Comparison of ENCODE assay signal across 25 cellular contexts in the genomic region with DNA sequence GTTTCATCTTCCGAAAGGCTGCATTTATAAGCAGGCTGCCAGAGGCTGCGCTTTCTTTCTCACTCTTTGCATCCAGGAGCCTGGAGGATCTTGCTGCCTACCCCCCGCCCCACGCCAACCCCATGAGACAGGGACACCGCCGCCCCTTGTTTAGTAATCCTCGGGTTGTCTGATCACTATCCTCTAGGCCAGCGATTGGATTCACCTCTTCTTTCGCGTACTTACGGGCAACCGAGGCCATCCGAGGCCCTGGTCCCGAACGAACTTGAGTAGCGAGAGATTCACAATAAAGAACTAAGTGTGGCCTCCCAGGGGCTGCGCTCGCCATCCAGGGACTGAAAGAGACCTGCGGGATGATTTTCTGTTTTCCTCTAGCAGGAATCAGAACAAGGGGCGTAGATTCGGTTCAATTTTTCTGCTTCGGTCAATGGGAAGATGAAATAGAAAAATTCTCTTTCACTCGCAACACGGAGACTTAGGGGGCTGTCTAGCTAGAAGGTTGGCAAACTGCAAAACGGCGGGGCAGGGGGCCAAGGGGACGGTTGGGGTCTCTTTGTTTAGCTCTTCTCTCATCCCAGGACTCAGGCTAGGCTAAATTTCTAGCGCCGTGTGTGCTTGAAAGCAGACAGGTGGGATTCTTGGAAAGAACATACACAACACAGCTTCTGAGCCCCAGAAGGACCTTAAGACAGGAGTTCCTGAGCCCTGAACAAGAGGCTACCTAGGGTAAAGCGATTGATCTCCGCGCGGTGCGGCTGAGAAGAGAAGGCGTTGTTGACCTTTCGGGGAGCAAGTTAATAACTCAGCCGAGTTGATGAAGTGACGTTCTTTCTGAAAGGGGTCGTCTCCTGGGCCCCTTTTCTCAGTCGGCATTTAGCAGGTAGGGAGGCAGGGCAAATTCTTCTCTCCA. TPM values are rescaled to one million over a fixed set of nuclear protein-coding genes. Genes with fewer than 3 reads are reported as not detected.
DNase-seq lines count a peak whose midpoint lies in the region; ATAC-seq and TF ChIP-seq lines count a peak whose summit lies in the region.
"Had no signal": no experiment of that assay in that cellular context is flagged by ENCODE, and none has a peak within 500 bp of the region (broad histone marks: within the 10 kb centered on the region; RNA-seq: fewer than 3 reads in every experiment).

No MANE protein-coding gene starts in this region.

- H3K4me3 ChIP-seq in mesenchymal stem cell (ENCODE audit: insufficient read depth in 1 of 2, low read depth in 1 of 2, low read length in 2 of 2): no peak overlapping the region
- H3K4me3 ChIP-seq: BLaER1 had no signal

- H3K14ac ChIP-seq in mesenchymal stem cell (ENCODE audit: low read length in 2 of 2): no peak overlapping the region

- peak overlapping the region; percentile 13 to 44 for H3K4ac ChIP-seq in mesenchymal stem cell (ENCODE audit: low read depth in 1 of 2, low read length in 2 of 2)

- no peak overlapping the region for H2AK5ac ChIP-seq in mesenchymal stem cell (ENCODE audit: low read length, severe bottlenecking)

- POLR2A ChIA-PET in WTC11 (lab: Charles Lee): interaction anchor here (1.0 kb wide), 1 partner anchor 411 kb away, joined by 3 read pairs; no protein-coding TSS in a partner anchor

- no peaks in the 10 kb centered on the region for H3K79me1 ChIP-seq in mesenchymal stem cell (replicated peaks; ENCODE audit: low read length, poor library complexity, severe bottlenecking)

- no peak overlapping the region for H3K9ac ChIP-seq in mesenchymal stem cell (ENCODE audit: low read length)
- H3K9ac ChIP-seq: BLaER1 had no signal

- H2AFZ ChIP-seq in mesenchymal stem cell (ENCODE audit: low read depth, low read length): no peak overlapping the region

- peaks cover 55 to 61% of the 10 kb centered on the region in 2 experiments for H3K27me3 ChIP-seq in mesenchymal stem cell (ENCODE audit: control insufficient read depth in 1 of 2, insufficient read depth in 1 of 2, low read length in 2 of 2)

- no peak overlapping the region for H2BK120ac ChIP-seq in mesenchymal stem cell (ENCODE audit: low read depth, low read length)

- 23% methylated on average over 39 of the region's 40 CpGs for WGBS in mesenchymal stem cell

- peak overlapping the region in 1 of 2 experiments; percentile 5 for H3K18ac ChIP-seq in mesenchymal stem cell (ENCODE audit: low read depth in 1 of 2, low read length in 2 of 2)

- no peak overlapping the region for H4K91ac ChIP-seq in mesenchymal stem cell (ENCODE audit: low read length)

- no peak overlapping the region for H3K27ac ChIP-seq in mesenchymal stem cell (ENCODE audit: low read length, poor library complexity, severe bottlenecking)
- H3K27ac ChIP-seq: 22Rv1, BLaER1, pancreas, thyroid gland, VCaP had no signal

- H2BK12ac ChIP-seq in mesenchymal stem cell (ENCODE audit: low read length in 2 of 2): no peak overlapping the region

- no peak overlapping the region for H3K23ac ChIP-seq in mesenchymal stem cell (ENCODE audit: low read length in 2 of 2)

- H3K27ac Mint-ChIP-seq in WTC11 (no peak overlapping the region), natural killer cell (no peak overlapping the region)
- H3K27ac Mint-ChIP-seq in stimulated activated naive B cell treated with anti-CD40 and anti-IgM and Interleukin-4, amounts not matched to agents 10 μg/mL and 1 μg/mL and 100 μg/mL, for 72 hours: peak overlapping the region; percentile 5
- H3K27ac Mint-ChIP-seq: activated CD8-positive, alpha-beta T cell treated with anti-CD3 and anti-CD28 coated beads, Interleukin-2, amount 10 ng/mL, durations not matched to agents 7 days and 5 days had no signal

- H3K4me1 Mint-ChIP-seq in WTC11: peaks cover 67% of the 10 kb centered on the region
- H3K4me1 Mint-ChIP-seq in stimulated activated naive B cell treated with anti-CD40 and anti-IgM and Interleukin-4, amounts not matched to agents 10 μg/mL and 1 μg/mL and 100 μg/mL, for 72 hours: peaks cover 6 to 7% of the 10 kb centered on the region in 2 donors
- H3K4me1 Mint-ChIP-seq in natural killer cell: peaks cover 0 to 5% of the 10 kb centered on the region in 2 donors

- intact Hi-C loops in natural killer cell (cut with micrococcal nuclease): no loop called here

- no peaks in the 10 kb centered on the region for H3K9me3 ChIP-seq in mesenchymal stem cell (ENCODE audit: control insufficient read depth, low read length)
- H3K9me3 ChIP-seq: pancreas, thyroid gland had no signal

- TF ChIP-seq CTCF in WTC11 (IDR thresholded peaks at IDR 0.05): no peak
- no peak for TF ChIP-seq CTCF in natural killer cell (IDR thresholded peaks at IDR 0.05)

- no peak overlapping the region for H4K8ac ChIP-seq in mesenchymal stem cell (ENCODE audit: low read length)

- no peak overlapping the region for H2BK5ac ChIP-seq in mesenchymal stem cell (ENCODE audit: low read depth, low read length, poor library complexity, severe bottlenecking)

- no peaks in the 10 kb centered on the region for H3K36me3 ChIP-seq in mesenchymal stem cell (ENCODE audit: control insufficient read depth in 1 of 2, insufficient read depth in 2 of 2, low read depth in 1 of 2, low read length in 2 of 2)
- H3K36me3 ChIP-seq: BLaER1, pancreas, thyroid gland had no signal

- no peak overlapping the region for H3K4me2 ChIP-seq in mesenchymal stem cell (ENCODE audit: low read length, poor library complexity, severe bottlenecking)

- H2BK15ac ChIP-seq in mesenchymal stem cell (ENCODE audit: low read depth, poor library complexity, severe bottlenecking): peak overlapping the region; percentile 44

- ATAC-seq in WTC11 (peak; percentile 40), natural killer cell (no peak)
- ATAC-seq in stimulated activated naive B cell treated with anti-CD40 and anti-IgM and Interleukin-4, amounts not matched to agents 10 μg/mL and 1 μg/mL and 100 μg/mL, for 72 hours (replicated peaks): no peak
- ATAC-seq: activated CD8-positive, alpha-beta T cell treated with anti-CD3 and anti-CD28 coated beads, Interleukin-2, amount 10 ng/mL, durations not matched to agents 7 days and 5 days; left cardiac atrium had no signal

- no peaks in the 10 kb centered on the region for H3K9me3 Mint-ChIP-seq in WTC11
- peaks cover 2 to 4% of the 10 kb centered on the region in 2 donors for H3K9me3 Mint-ChIP-seq in stimulated activated naive B cell treated with anti-CD40 and anti-IgM and Interleukin-4, amounts not matched to agents 10 μg/mL and 1 μg/mL and 100 μg/mL, for 72 hours
- H3K9me3 Mint-ChIP-seq in natural killer cell: peaks cover 2 to 12% of the 10 kb centered on the region in 2 donors

- peak overlapping the region; percentile 79 for H3K4me3 Mint-ChIP-seq in WTC11
- no peak overlapping the region for H3K4me3 Mint-ChIP-seq in stimulated activated naive B cell treated with anti-CD40 and anti-IgM and Interleukin-4, amounts not matched to agents 10 μg/mL and 1 μg/mL and 100 μg/mL, for 72 hours
- no peak overlapping the region for H3K4me3 Mint-ChIP-seq in natural killer cell
- H3K4me3 Mint-ChIP-seq: activated CD8-positive, alpha-beta T cell treated with anti-CD3 and anti-CD28 coated beads, Interleukin-2, amount 10 ng/mL, durations not matched to agents 7 days and 5 days had no signal

- peak; percentile 56 for DNase-seq in NCI-H1105 treated with DMSO at 0.1 percent for 48 hours (lab: John Stamatoyannopoulos, UW)
- no peak for DNase-seq in NCI-H1105 (lab: John Stamatoyannopoulos, UW)
- peak; percentile 26 for DNase-seq in WTC11 (ENCODE audit: low spot score)
- DNase-seq in mesenchymal stem cell: no peak
- DNase-seq in stimulated activated naive B cell treated with anti-CD40 and anti-IgM and Interleukin-4, amounts not matched to agents 10 μg/mL and 1 μg/mL and 100 μg/mL, for 72 hours: no peak
- DNase-seq in NAMALWA (ENCODE audit: low spot score): no peak
- no peak for DNase-seq in GDM1 (lab: John Stamatoyannopoulos, UW)
- no peak for DNase-seq in natural killer cell
- DNase-seq: activated CD8-positive, alpha-beta T cell treated with anti-CD3 and anti-CD28 coated beads, Interleukin-2, amount 10 ng/mL, durations not matched to agents 7 days and 5 days; central memory CD4-positive, alpha-beta T cell; DMS 273 treated with DMSO at 0.1 percent for 48 hours; effector CD8-positive, alpha-beta T cell; GOT3; KBM-7; left cardiac atrium; MV-4-11; NK-92 treated with Interleukin-12 subunit alpha and Interleukin-12 subunit beta, amount 100 ng/mL, for 24 hours; pancreas; RPMI8226; SW 1271; thyroid gland had no signal

- H3K27me3 Mint-ChIP-seq in WTC11 (ENCODE audit: low read depth): peaks cover 97% of the 10 kb centered on the region
- H3K27me3 Mint-ChIP-seq in stimulated activated naive B cell treated with anti-CD40 and anti-IgM and Interleukin-4, amounts not matched to agents 10 μg/mL and 1 μg/mL and 100 μg/mL, for 72 hours: peaks cover 67 to 69% of the 10 kb centered on the region in 2 donors
- peaks cover 54 to 66% of the 10 kb centered on the region in 2 donors for H3K27me3 Mint-ChIP-seq in natural killer cell (ENCODE audit: low read depth in 2 of 2)

- H3K36me3 Mint-ChIP-seq in WTC11 (no peaks in the 10 kb centered on the region), natural killer cell (peaks cover 43% of the 10 kb centered on the region)
- H3K36me3 Mint-ChIP-seq in stimulated activated naive B cell treated with anti-CD40 and anti-IgM and Interleukin-4, amounts not matched to agents 10 μg/mL and 1 μg/mL and 100 μg/mL, for 72 hours: no peaks in the 10 kb centered on the region

- CTCF ChIA-PET in WTC11 (lab: Charles Lee): interaction anchor here (0.7 to 1.7 kb wide), 3 partner anchors 414 to 630 kb away, joined by 3 to 7 read pairs (median 7); no protein-coding TSS in a partner anchor

- H3K4me1 ChIP-seq in mesenchymal stem cell (ENCODE audit: control insufficient read depth, insufficient read depth, low read depth, low read length): peaks cover 6% of the 10 kb centered on the region
- H3K4me1 ChIP-seq: pancreas had no signal

TF ChIP-seq in WTC11, 78 proteins besides CTCF, POLR2A, EP300 and RAD21:
- no peak for TF ChIP-seq USF1 (CRISPR knock-in tag; IDR thresholded peaks at IDR 0.05)
- no peak for TF ChIP-seq OVOL2 (CRISPR knock-in tag; IDR thresholded peaks at IDR 0.05; ENCODE audit: borderline replicate concordance)
- no peak for TF ChIP-seq SMAD3 (CRISPR knock-in tag; IDR thresholded peaks at IDR 0.05; ENCODE audit: borderline replicate concordance)
- TF ChIP-seq ZNF121 (CRISPR knock-in tag; IDR thresholded peaks at IDR 0.05): no peak
- TF ChIP-seq NFATC4 (CRISPR knock-in tag; IDR thresholded peaks at IDR 0.05): no peak
- TF ChIP-seq GTF2I (CRISPR knock-in tag; conservative IDR thresholded peaks at IDR 0.05): no peak

RNA-seq across cellular contexts. Expression of gene ISL1, which starts 5.8 kb away (rescaled TPM):
- total RNA-seq in WTC11 (2021) (0.07 to 0.18 TPM in 2 of 3 replicates, not detected in the other), natural killer cell (not detected)
- polyA plus RNA-seq in mesenchymal stem cell (2013, experiment 1 of 2): 5.6 TPM
- polyA plus RNA-seq in mesenchymal stem cell (2013, experiment 2 of 2): 5.6 TPM
- total RNA-seq: activated CD8-positive, alpha-beta T cell treated with anti-CD3 and anti-CD28 coated beads, Interleukin-2, amount 10 ng/mL, durations not matched to agents 7 days and 5 days; left cardiac atrium; mononuclear cell had no signal

Comparison
In these comparisons a context has a peak if more than half of its experiments do, and no peak if none do; other contexts are left out.
1. DNase-seq: peak in NCI-H1105 treated with DMSO at 0.1 percent for 48 hours (single experiment) and WTC11 (single experiment); none in NCI-H1105 (single experiment), mesenchymal stem cell (single experiment), stimulated activated naive B cell treated with anti-CD40 and anti-IgM and Interleukin-4, amounts not matched to agents 10 μg/mL and 1 μg/mL and 100 μg/mL, for 72 hours (single experiment), NAMALWA (single experiment), GDM1 (single experiment) and natural killer cell (single experiment).